19 cellular contexts compared by ENCODE assay signal in the genomic region with DNA sequence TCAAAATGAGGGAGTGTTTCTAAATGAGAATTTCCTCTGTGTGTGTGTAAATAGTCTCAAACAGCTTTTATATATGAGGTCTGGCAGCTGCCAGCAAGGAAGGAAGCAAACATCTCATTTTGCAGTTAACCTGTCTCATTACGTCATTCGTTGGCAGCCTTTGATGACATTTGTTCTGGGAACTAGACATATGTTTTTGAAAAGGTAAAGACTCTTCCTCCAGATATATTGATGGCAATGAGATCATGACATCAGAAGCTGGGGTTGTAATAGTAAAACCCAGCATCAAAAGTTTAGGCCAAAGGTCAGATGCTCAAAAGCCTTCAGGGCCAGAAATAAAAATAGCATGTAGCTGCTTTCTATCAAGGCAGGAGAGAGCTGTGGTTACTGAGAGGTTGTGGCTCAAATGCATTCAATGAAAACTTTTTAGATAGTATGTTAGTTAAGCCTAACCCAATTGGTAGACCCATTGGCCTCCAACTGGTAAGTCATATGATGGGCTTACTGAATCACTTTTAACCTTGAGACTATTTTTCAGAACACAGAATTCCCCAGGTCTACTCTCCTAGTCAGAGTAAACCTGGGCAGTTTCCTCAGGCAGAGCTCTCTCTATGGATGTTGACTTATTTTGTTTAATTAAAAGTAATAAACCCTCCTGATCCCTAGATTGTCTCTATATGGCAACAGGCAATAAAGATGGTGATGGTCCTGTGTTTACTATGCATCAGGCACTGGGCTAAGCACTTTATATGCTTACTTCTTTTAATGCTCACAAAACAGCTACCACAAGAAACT.
DNase-seq lines count a peak whose midpoint lies in the region; ATAC-seq and FAIRE-seq lines count a peak whose summit lies in the region.
"Had no signal": no experiment of that assay in that cellular context is flagged by ENCODE, and none has a peak within 500 bp of the region (broad histone marks: within the 10 kb centered on the region; RNA-seq: fewer than 3 reads in every experiment).

No MANE protein-coding gene starts in this region.

- no peak for ATAC-seq in HG03139 (IDR thresholded peaks at IDR 0.05; ENCODE audit: unreplicated experiment)

- FAIRE-seq in islet of Langerhans (lab: Jason Lieb, UNC): peak; percentile 93
- FAIRE-seq: small intestine had no signal

- DNase-seq in DMS 273 (lab: John Stamatoyannopoulos, UW; ENCODE audit: unreplicated experiment) (peak; percentile 1), DMS 273 treated with DMSO at 0.1 percent for 48 hours (lab: John Stamatoyannopoulos, UW) (no peak), COLO668 (lab: John Stamatoyannopoulos, UW; ENCODE audit: unreplicated experiment) (peak; percentile 7), NCI-H774 (lab: John Stamatoyannopoulos, UW) (peak; percentile 20), NK-92 (lab: John Stamatoyannopoulos, UW; ENCODE audit: unreplicated experiment) (no peak)
- no peak for DNase-seq in activated CD4-positive, CD25-positive, alpha-beta regulatory T cell (lab: John Stamatoyannopoulos, UW)
- DNase-seq: amniotic stem cell; BE2C; caudate nucleus; DND-41; effector CD8-positive, alpha-beta T cell; esophagus squamous epithelium; HCEC 1CT; naive B cell; NCI-H1930; NK-92 treated with Interleukin-12 subunit alpha and Interleukin-12 subunit beta, amount 100 ng/mL, for 24 hours; small intestine had no signal

Comparison
In these comparisons a context has a peak if more than half of its experiments do, and no peak if none do; other contexts are left out.
1. DNase-seq: peak in DMS 273 (single experiment), COLO668 (single experiment) and NCI-H774 (single experiment); none in DMS 273 treated with DMSO at 0.1 percent for 48 hours (single experiment), activated CD4-positive, CD25-positive, alpha-beta regulatory T cell (0 of 4) and NK-92 (single experiment).